Comparison of ENCODE assay signal across 17 cellular contexts in the genomic region with DNA sequence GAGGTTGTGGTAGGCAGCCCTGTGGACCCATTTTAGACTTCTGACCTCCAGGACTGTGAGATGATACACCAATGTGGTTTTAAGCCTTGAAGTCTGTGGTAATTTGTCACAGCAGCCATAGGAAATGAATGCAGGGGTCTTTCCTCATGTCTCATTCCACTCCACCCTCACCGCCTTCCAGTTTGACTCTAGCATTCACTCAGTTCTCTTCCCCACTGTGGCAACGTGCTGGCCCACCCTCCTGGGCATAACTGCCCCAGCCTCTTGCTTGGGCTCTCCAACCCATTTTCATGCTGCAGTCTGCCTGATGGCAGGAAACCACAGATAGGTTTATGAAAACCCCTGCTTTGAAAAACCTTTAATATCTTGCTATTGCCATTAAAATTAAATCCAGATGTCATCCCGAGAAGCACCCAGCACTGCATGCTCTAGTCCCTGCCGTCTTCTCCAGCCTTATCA. TPM values are rescaled to one million over a fixed set of nuclear protein-coding genes. Genes with fewer than 3 reads are reported as not detected.
A peak's percentile ranks its signal among the peaks of the same experiment; 100 is the strongest.
DNase-seq lines count a peak whose midpoint lies in the region; ATAC-seq and TF ChIP-seq lines count a peak whose summit lies in the region.
"Had no signal": no experiment of that assay in that cellular context is flagged by ENCODE, and none has a peak within 500 bp of the region (broad histone marks: within the 10 kb centered on the region; RNA-seq: fewer than 3 reads in every experiment).

No MANE protein-coding gene starts in this region.

- H3K9me3 Mint-ChIP-seq in activated naive CD4-positive, alpha-beta T cell treated with anti-CD3 and anti-CD28 coated beads, Interleukin-2, amount 50 U/mL, for 72 hours, result no peaks in the 10 kb centered on the region
- no peaks in the 10 kb centered on the region for H3K9me3 Mint-ChIP-seq in activated CD8-positive, alpha-beta T cell treated with anti-CD3 and anti-CD28 coated beads, Interleukin-2, amount 10 ng/mL, durations not matched to agents 7 days and 5 days (ENCODE audit: insufficient read depth)
- H3K9me3 Mint-ChIP-seq: dendritic cell treated with granulocyte-macrophage colony-stimulating factor and Interleukin-4, amounts not matched to agents 40 ng/mL and 50 ng/mL, for 4 days had no signal

- no peaks in the 10 kb centered on the region for H3K27me3 ChIP-seq in prostate gland (replicated peaks; ENCODE audit: insufficient read depth)
- H3K27me3 ChIP-seq: esophagus muscularis mucosa, spleen had no signal

- no peaks in the 10 kb centered on the region for H3K36me3 ChIP-seq in prostate gland
- H3K36me3 ChIP-seq: esophagus muscularis mucosa, left ventricle myocardium inferior, spleen had no signal

- no peaks in the 10 kb centered on the region for H3K36me3 Mint-ChIP-seq in activated naive CD4-positive, alpha-beta T cell treated with anti-CD3 and anti-CD28 coated beads, Interleukin-2, amount 50 U/mL, for 72 hours
- H3K36me3 Mint-ChIP-seq in activated CD8-positive, alpha-beta T cell treated with anti-CD3 and anti-CD28 coated beads, Interleukin-2, amount 10 ng/mL, durations not matched to agents 7 days and 5 days (ENCODE audit: low read depth), result no peaks in the 10 kb centered on the region

- no peaks in the 10 kb centered on the region for H3K9me3 ChIP-seq in prostate gland
- H3K9me3 ChIP-seq: esophagus muscularis mucosa, left ventricle myocardium inferior, spleen had no signal

- TF ChIP-seq CTCF in prostate gland (IDR thresholded peaks at IDR 0.05), result no peak

- TF ChIP-seq POLR2A in prostate gland (IDR thresholded peaks at IDR 0.05), result no peak

- CTCF ChIA-PET in activated CD8-positive, alpha-beta T cell treated with anti-CD3 and anti-CD28 coated beads, Interleukin-2, amount 10 ng/mL, durations not matched to agents 7 days and 5 days (lab: Charles Lee), result no interaction called here

- H3K4me1 Mint-ChIP-seq in activated CD8-positive, alpha-beta T cell treated with anti-CD3 and anti-CD28 coated beads, Interleukin-2, amount 10 ng/mL, durations not matched to agents 7 days and 5 days (ENCODE audit: low read depth), result peaks cover 8% of the 10 kb centered on the region

- DNase-seq in activated naive CD4-positive, alpha-beta T cell treated with anti-CD3 and anti-CD28 coated beads, Interleukin-2, amount 50 U/mL, for 72 hours (ENCODE audit: low spot score in 2 of 2), result no peak
- no peak for DNase-seq in activated naive CD4-positive, alpha-beta T cell treated with Interleukin-2 at 50 U/mL for 16 hours
- DNase-seq in activated CD8-positive, alpha-beta T cell treated with anti-CD3 and anti-CD28 coated beads, Interleukin-2, amount 10 ng/mL, durations not matched to agents 7 days and 5 days, result no peak
- no peak for DNase-seq in prostate gland (ENCODE audit: low spot score)
- DNase-seq in AG20443 (ENCODE audit: low spot score), result no peak
- DNase-seq: activated effector memory CD4-positive, alpha-beta T cell treated with Interleukin-2 at 50 U/mL for 16 hours; left ventricle myocardium inferior; NCI-H1105 treated with DMSO at 0.1 percent for 48 hours; NCI-H2227 treated with DMSO at 0.1 percent for 48 hours; PC-3; posterior cingulate gyrus; spleen had no signal

- H3K4me3 Mint-ChIP-seq in activated CD8-positive, alpha-beta T cell treated with anti-CD3 and anti-CD28 coated beads, Interleukin-2, amount 10 ng/mL, durations not matched to agents 7 days and 5 days, result no peak overlapping the region
- H3K4me3 Mint-ChIP-seq: dendritic cell treated with granulocyte-macrophage colony-stimulating factor and Interleukin-4, amounts not matched to agents 40 ng/mL and 50 ng/mL, for 4 days had no signal

- H3K27ac Mint-ChIP-seq in activated naive CD4-positive, alpha-beta T cell treated with anti-CD3 and anti-CD28 coated beads, Interleukin-2, amount 50 U/mL, for 72 hours, result peak overlapping the region in 1 of 2 donors; percentile 3
- H3K27ac Mint-ChIP-seq in activated CD8-positive, alpha-beta T cell treated with anti-CD3 and anti-CD28 coated beads, Interleukin-2, amount 10 ng/mL, durations not matched to agents 7 days and 5 days, result no peak overlapping the region
- H3K27ac Mint-ChIP-seq: dendritic cell treated with granulocyte-macrophage colony-stimulating factor and Interleukin-4, amounts not matched to agents 40 ng/mL and 50 ng/mL, for 4 days had no signal

- ATAC-seq in activated naive CD4-positive, alpha-beta T cell treated with anti-CD3 and anti-CD28 coated beads, Interleukin-2, amount 50 U/mL, for 72 hours, result peak; percentile 76 to 87
- peak; percentile 82 for ATAC-seq in HG02610 (IDR thresholded peaks at IDR 0.05; ENCODE audit: unreplicated experiment)
- peak; percentile 15 for ATAC-seq in activated CD8-positive, alpha-beta T cell treated with anti-CD3 and anti-CD28 coated beads, Interleukin-2, amount 10 ng/mL, durations not matched to agents 7 days and 5 days
- ATAC-seq in GM21529 (IDR thresholded peaks at IDR 0.05; ENCODE audit: unreplicated experiment), result no peak
- no peak for ATAC-seq in HG02642 (IDR thresholded peaks at IDR 0.05; ENCODE audit: poor library complexity, unreplicated experiment)
- ATAC-seq: PC-3 had no signal

- POLR2A ChIA-PET in activated CD8-positive, alpha-beta T cell treated with anti-CD3 and anti-CD28 coated beads, Interleukin-2, amount 10 ng/mL, durations not matched to agents 7 days and 5 days (lab: Charles Lee), result no interaction called here

- intact Hi-C loops in prostate gland (cut with DNase I), result no loop called here

- H3K27me3 Mint-ChIP-seq in activated CD8-positive, alpha-beta T cell treated with anti-CD3 and anti-CD28 coated beads, Interleukin-2, amount 10 ng/mL, durations not matched to agents 7 days and 5 days (ENCODE audit: low read depth), result peaks cover 10% of the 10 kb centered on the region
- H3K27me3 Mint-ChIP-seq: dendritic cell treated with granulocyte-macrophage colony-stimulating factor and Interleukin-4, amounts not matched to agents 40 ng/mL and 50 ng/mL, for 4 days had no signal

- no peaks in the 10 kb centered on the region for H3K4me1 ChIP-seq in prostate gland (replicated peaks)
- H3K4me1 ChIP-seq: esophagus muscularis mucosa, left ventricle myocardium inferior, spleen had no signal

- 74% methylated on average over 4 of the region's 4 CpGs for WGBS in prostate gland

- H3K4me3 ChIP-seq in prostate gland, result no peak overlapping the region
- H3K4me3 ChIP-seq: esophagus muscularis mucosa, left ventricle myocardium inferior, spleen had no signal

- H3K27ac ChIP-seq in prostate gland, result no peak overlapping the region
- H3K27ac ChIP-seq: esophagus muscularis mucosa, left ventricle myocardium inferior, spleen had no signal

RNA-seq across cellular contexts. Expression of gene TRNT1, which starts 7.3 kb away (rescaled TPM):
- total RNA-seq in activated naive CD4-positive, alpha-beta T cell treated with anti-CD3 and anti-CD28 coated beads, Interleukin-2, amount 50 U/mL, for 72 hours, result 10 to 100 TPM; 44.0 to 51.6 TPM
- 10 to 100 TPM; 33.4 to 33.6 TPM for total RNA-seq in activated CD8-positive, alpha-beta T cell treated with anti-CD3 and anti-CD28 coated beads, Interleukin-2, amount 10 ng/mL, durations not matched to agents 7 days and 5 days
- total RNA-seq in prostate gland, result 10 to 100 TPM; 18.1 to 21.6 TPM

RNA-seq across cellular contexts. Expression of gene IL5RA, which starts 9.2 kb away (rescaled TPM):
- total RNA-seq in activated naive CD4-positive, alpha-beta T cell treated with anti-CD3 and anti-CD28 coated beads, Interleukin-2, amount 50 U/mL, for 72 hours, result not detected
- total RNA-seq in activated CD8-positive, alpha-beta T cell treated with anti-CD3 and anti-CD28 coated beads, Interleukin-2, amount 10 ng/mL, durations not matched to agents 7 days and 5 days, result not detected
- total RNA-seq in prostate gland, result 1 to 10 TPM; 1.5 to 7.6 TPM
- total RNA-seq: left ventricle myocardium inferior, PC-3 had no signal

Comparison
In these comparisons a context has a peak if more than half of its experiments do, and no peak if none do; other contexts are left out.
1. ATAC-seq: peak in activated naive CD4-positive, alpha-beta T cell treated with anti-CD3 and anti-CD28 coated beads, Interleukin-2, amount 50 U/mL, for 72 hours (2 of 2), HG02610 (single experiment) and activated CD8-positive, alpha-beta T cell treated with anti-CD3 and anti-CD28 coated beads, Interleukin-2, amount 10 ng/mL, durations not matched to agents 7 days and 5 days (single experiment); none in GM21529 (single experiment) and HG02642 (single experiment).